In the genomic region with DNA sequence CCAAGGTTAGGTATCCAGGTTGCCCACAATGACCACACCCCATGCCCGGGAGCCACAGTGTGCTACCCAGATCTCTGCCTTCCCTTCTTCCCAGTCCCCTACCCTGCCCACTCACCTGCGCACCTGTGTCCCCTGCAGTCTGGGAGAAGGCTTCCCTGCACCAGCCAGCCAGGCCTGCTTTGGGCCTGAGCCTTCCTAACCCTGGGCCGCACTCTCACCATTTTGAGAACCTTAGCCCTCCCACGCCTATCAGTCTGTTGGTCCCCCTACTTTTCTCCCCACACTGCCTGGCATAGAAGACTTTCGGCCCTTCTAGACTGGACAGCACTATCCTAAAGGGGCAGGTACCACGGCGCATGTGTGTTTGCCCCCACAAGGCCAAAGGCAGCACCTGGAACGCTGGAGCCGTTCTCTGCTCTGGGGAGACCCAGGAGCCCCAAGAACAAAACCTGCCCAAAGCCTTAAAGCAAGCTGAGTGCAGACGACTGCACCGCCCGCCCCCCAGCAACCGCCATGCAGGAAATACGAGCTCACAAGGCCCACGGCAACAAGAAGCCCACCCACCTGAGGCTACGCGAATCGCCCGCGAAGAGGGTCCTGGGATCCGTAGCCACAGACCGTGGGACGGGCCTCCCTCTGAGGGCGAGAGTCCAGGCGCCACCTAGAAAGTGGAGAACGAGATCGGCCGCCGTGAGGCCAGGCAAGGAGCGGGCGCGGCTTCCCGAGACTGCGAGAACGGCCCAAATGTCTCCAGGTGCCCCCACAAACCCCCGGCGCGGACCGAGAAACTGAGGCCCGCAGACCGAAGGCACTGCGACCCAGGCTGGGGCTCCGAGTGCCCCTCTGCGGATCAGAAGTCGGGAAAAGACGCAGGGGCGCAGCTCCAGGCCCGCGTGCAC, we compare ENCODE assay signal across 8 cellular contexts. TPM values are rescaled to one million over a fixed set of nuclear protein-coding genes. Genes with fewer than 3 reads are reported as not detected.
A peak's percentile ranks its signal among the peaks of the same experiment; 100 is the strongest.
DNase-seq lines count a peak whose midpoint lies in the region; ATAC-seq and TF ChIP-seq lines count a peak whose summit lies in the region.

No MANE protein-coding gene starts in this region.

- 3% methylated on average over 35 of the region's 49 CpGs; no CpG with 5 or more reads in 1 of the 2 experiments for WGBS in IMR-90 (ENCODE audit: extremely low coverage in 2 of 2, insufficient read length in 1 of 2), 2 experiments

- H3K4me2 ChIP-seq in IMR-90 (ENCODE audit: low read depth, low read length), result peak overlapping the region; percentile 80

- H3K23ac ChIP-seq in IMR-90 (ENCODE audit: low read depth, low read length), result peak overlapping the region; percentile 71

- DNase-seq in activated CD8-positive, alpha-beta memory T cell treated with anti-CD3 and anti-CD28 coated beads, Interleukin-2, amount 50 U/mL, for 48 hours, result peak; percentile 67
- no peak for DNase-seq in activated CD8-positive, alpha-beta memory T cell treated with anti-CD3 and anti-CD28 coated beads, Interleukin-2, amount 50 U/mL, for 4 hours
- no peak for DNase-seq in IMR-90
- DNase-seq in astrocyte of the cerebellum (ENCODE audit: low read depth), result no peak
- DNase-seq in iris pigment epithelial cell (ENCODE audit: low read depth), result peak; percentile 12
- peak; percentile 39 for DNase-seq in stimulated activated CD8-positive, alpha-beta memory T cell treated with anti-CD3 and anti-CD28 coated beads, Interleukin-4, amount 100 ng/mL, for 48 hours
- no peak for DNase-seq in NCI-H1048 (lab: John Stamatoyannopoulos, UW)
- no peak for DNase-seq in AG08396 (ENCODE audit: low spot score)

- peak overlapping the region; percentile 81 for H3K27ac ChIP-seq in IMR-90 (ENCODE audit: insufficient read depth, low read length)

- H3K36me3 ChIP-seq in IMR-90 (ENCODE audit: control insufficient read depth, insufficient read depth, low read length), result peaks cover 27% of the 10 kb centered on the region

- H3K56ac ChIP-seq in IMR-90 (ENCODE audit: extremely low read depth, insufficient read depth, low read length), result peak overlapping the region; percentile 61

- no peak overlapping the region for H2BK20ac ChIP-seq in IMR-90 (ENCODE audit: low read depth, low read length)

- CTCF ChIA-PET in IMR-90 (lab: Yijun Ruan, JAX), result no interaction called here

- no TSS peak for BruUV-seq in IMR-90 (replicated peaks; lab: Mats Ljungman, UMichigan)

- H4K8ac ChIP-seq in IMR-90 (ENCODE audit: low read depth in 2 of 2, low read length in 2 of 2), result peak overlapping the region; percentile 5 to 61; a peak in 2 of 4 replicates

- peaks cover 17 to 70% of the 10 kb centered on the region in 2 experiments for H3K79me1 ChIP-seq in IMR-90 (ENCODE audit: low read depth in 1 of 2, low read length in 2 of 2)

- no peaks in the 10 kb centered on the region for H3K9me3 ChIP-seq in IMR-90 (ENCODE audit: control insufficient read depth, insufficient read depth, low read length)

- H2AK5ac ChIP-seq in IMR-90 (ENCODE audit: low read depth, low read length), result peak overlapping the region; percentile 71

- H3K4me3 ChIP-seq in IMR-90 (ENCODE audit: insufficient read depth, low read depth, low read length), result peak overlapping the region; percentile 85
- H3K4me3 ChIP-seq in astrocyte of the cerebellum (ENCODE audit: low read depth, low read length), result peak overlapping the region; percentile 91

- dilution Hi-C loops in IMR-90 (cut with HindIII; ENCODE audit: low sequenced_read_pairs, unreplicated experiment), result no loop called here

- 0 out of 2 replicates have a peak overlapping the region, but pooled peaks have one; percentile 6 for H4K5ac ChIP-seq in IMR-90 (ENCODE audit: low read depth, low read length)

- peak overlapping the region; percentile 90 for H3K14ac ChIP-seq in IMR-90 (replicated peaks; ENCODE audit: low read depth, low read length)

- TF ChIP-seq RAD21 in IMR-90 (IDR thresholded peaks at IDR 0.05; ENCODE audit: low read length), result no peak

- no peak overlapping the region for H2BK15ac ChIP-seq in IMR-90 (ENCODE audit: low read depth, low read length)

- H4K20me1 ChIP-seq in IMR-90 (ENCODE audit: insufficient read depth, low read length), result peaks cover 36% of the 10 kb centered on the region

- H3K4ac ChIP-seq in IMR-90 (ENCODE audit: low read depth, low read length), result peak overlapping the region; percentile 81

- no peaks in the 10 kb centered on the region for H3K27me3 ChIP-seq in IMR-90 (ENCODE audit: control insufficient read depth, insufficient read depth, low read length)

- peak overlapping the region; percentile 78 for H2BK5ac ChIP-seq in IMR-90 (ENCODE audit: low read depth, low read length, poor library complexity, severe bottlenecking)

- H2AK9ac ChIP-seq in IMR-90 (replicated peaks; ENCODE audit: low read depth, low read length, poor library complexity), result peak overlapping the region; percentile 95

- in situ Hi-C loops in IMR-90 (cut with MboI; ENCODE audit: low sequenced_read_pairs), result no loop called here
- in situ Hi-C loops in astrocyte of the cerebellum (cut with HindIII; ENCODE audit: low sequenced_read_pairs), result no loop called here

- H2BK120ac ChIP-seq in IMR-90 (ENCODE audit: low read depth, low read length), result peak overlapping the region; percentile 50; the same call in 1 of the 2 replicates

- TF ChIP-seq CTCF in IMR-90 (conservative IDR thresholded peaks at IDR 0.05; ENCODE audit: low read depth, low read length), result no peak
- TF ChIP-seq CTCF in astrocyte of the cerebellum (IDR thresholded peaks at IDR 0.05; ENCODE audit: low read depth, low read length, missing control alignments), result no peak

- peak overlapping the region; percentile 90 for H2AFZ ChIP-seq in IMR-90 (replicated peaks; ENCODE audit: low read length, poor library complexity)

- H3K9me1 ChIP-seq in IMR-90 (ENCODE audit: insufficient read depth, low read length), result peaks cover 18% of the 10 kb centered on the region

- peaks cover 16% of the 10 kb centered on the region for H3K4me1 ChIP-seq in IMR-90 (ENCODE audit: control insufficient read depth, insufficient read depth, low read length)

- TF ChIP-seq POLR2A in IMR-90 (IDR thresholded peaks at IDR 0.05; ENCODE audit: low read depth, low read length), result no peak

- peak; percentile 25 for ATAC-seq in IMR-90 (ENCODE audit: low read depth)

- peak overlapping the region; percentile 10; the same call in 1 of the 2 replicates for H3K18ac ChIP-seq in IMR-90 (ENCODE audit: low read depth, low read length)

- intact Hi-C loops in IMR-90 (cut with micrococcal nuclease), result loop anchor here (1.0 to 5.0 kb wide), 2 partner anchors 56 to 122 kb away; no protein-coding TSS in a partner anchor

- POLR2A ChIA-PET in IMR-90 (lab: Charles Lee; ENCODE audit: unreplicated experiment), result interaction anchor here (0.6 kb wide), 1 partner anchor 47 kb away, joined by 5 read pairs; no protein-coding TSS in a partner anchor

- H4K91ac ChIP-seq in IMR-90 (ENCODE audit: insufficient read depth, low read depth, low read length), result peak overlapping the region; percentile 57

- peak overlapping the region; percentile 90 for H3K9ac ChIP-seq in IMR-90 (ENCODE audit: low read depth, low read length)

TF ChIP-seq in IMR-90, 13 proteins besides CTCF, POLR2A, EP300 and RAD21:
- TF ChIP-seq NFE2L2 (IDR thresholded peaks at IDR 0.05; ENCODE audit: low read depth, low read length) (no peak), FOS (IDR thresholded peaks at IDR 0.05; ENCODE audit: low read depth, low read length) (no peak), RCOR1 (IDR thresholded peaks at IDR 0.05; ENCODE audit: insufficient replicate concordance, low read length) (no peak), SMC3 (IDR thresholded peaks at IDR 0.05; ENCODE audit: low read depth, low read length) (no peak), CHD1 (IDR thresholded peaks at IDR 0.05; ENCODE audit: low read depth, low read length) (no peak), MXI1 (IDR thresholded peaks at IDR 0.05; ENCODE audit: borderline replicate concordance, low read depth, low read length) (no peak), BHLHE40 (IDR thresholded peaks at IDR 0.05; ENCODE audit: low read depth, low read length) (no peak), MAZ (IDR thresholded peaks at IDR 0.05; ENCODE audit: borderline replicate concordance, low read depth, low read length) (no peak), CEBPB (IDR thresholded peaks at IDR 0.05; ENCODE audit: low read depth, low read length) (no peak), RFX5 (IDR thresholded peaks at IDR 0.05; ENCODE audit: low read depth, low read length) (no peak), MAFK (IDR thresholded peaks at IDR 0.05; ENCODE audit: low read depth, low read length) (no peak)
- TF ChIP-seq, protein P1, sequence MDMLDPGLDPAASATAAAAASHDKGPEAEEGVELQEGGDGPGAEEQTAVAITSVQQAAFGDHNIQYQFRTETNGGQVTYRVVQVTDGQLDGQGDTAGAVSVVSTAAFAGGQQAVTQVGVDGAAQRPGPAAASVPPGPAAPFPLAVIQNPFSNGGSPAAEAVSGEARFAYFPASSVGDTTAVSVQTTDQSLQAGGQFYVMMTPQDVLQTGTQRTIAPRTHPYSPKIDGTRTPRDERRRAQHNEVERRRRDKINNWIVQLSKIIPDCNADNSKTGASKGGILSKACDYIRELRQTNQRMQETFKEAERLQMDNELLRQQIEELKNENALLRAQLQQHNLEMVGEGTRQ (IDR thresholded peaks at IDR 0.05; ENCODE audit: low read depth, low read length), result no peak
- TF ChIP-seq, protein P2, sequence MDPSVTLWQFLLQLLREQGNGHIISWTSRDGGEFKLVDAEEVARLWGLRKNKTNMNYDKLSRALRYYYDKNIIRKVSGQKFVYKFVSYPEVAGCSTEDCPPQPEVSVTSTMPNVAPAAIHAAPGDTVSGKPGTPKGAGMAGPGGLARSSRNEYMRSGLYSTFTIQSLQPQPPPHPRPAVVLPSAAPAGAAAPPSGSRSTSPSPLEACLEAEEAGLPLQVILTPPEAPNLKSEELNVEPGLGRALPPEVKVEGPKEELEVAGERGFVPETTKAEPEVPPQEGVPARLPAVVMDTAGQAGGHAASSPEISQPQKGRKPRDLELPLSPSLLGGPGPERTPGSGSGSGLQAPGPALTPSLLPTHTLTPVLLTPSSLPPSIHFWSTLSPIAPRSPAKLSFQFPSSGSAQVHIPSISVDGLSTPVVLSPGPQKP (IDR thresholded peaks at IDR 0.05; ENCODE audit: borderline replicate concordance, low read depth, low read length), result no peak

RNA-seq across cellular contexts. Expression of a gene that starts 0.5 kb away (rescaled TPM):
- total RNA-seq in IMR-90 (2012; rRNA removed), result 1.7 and 2.5 TPM in 2 replicates
- 4.4 and 5.5 TPM in 2 replicates for polyA plus RNA-seq in IMR-90 (2012; rRNA removed)
- 5.3 and 8.3 TPM in 2 replicates for polyA plus RNA-seq in IMR-90 (2012; cell fraction: cytosol; rRNA removed)
- 3.5 and 12.3 TPM in 2 replicates for polyA plus RNA-seq in IMR-90 (2012; cell fraction: nucleus; rRNA removed; ENCODE audit: low replicate concordance)

RNA-seq across cellular contexts. Expression of a gene that starts 0.5 kb away (rescaled TPM):
- total RNA-seq in IMR-90 (2012; rRNA removed), result 8.6 TPM in 2 replicates
- 12.1 and 14.0 TPM in 2 replicates for polyA plus RNA-seq in IMR-90 (2012; rRNA removed)
- 8.4 and 9.2 TPM in 2 replicates for polyA plus RNA-seq in IMR-90 (2012; cell fraction: cytosol; rRNA removed)
- polyA plus RNA-seq in IMR-90 (2012; cell fraction: nucleus; rRNA removed; ENCODE audit: low replicate concordance), result 24.4 and 41.2 TPM in 2 replicates

Comparison
In these comparisons a context has a peak if more than half of its experiments do, and no peak if none do; other contexts are left out.
1. DNase-seq: peak in activated CD8-positive, alpha-beta memory T cell treated with anti-CD3 and anti-CD28 coated beads, Interleukin-2, amount 50 U/mL, for 48 hours (single experiment), iris pigment epithelial cell (single experiment) and stimulated activated CD8-positive, alpha-beta memory T cell treated with anti-CD3 and anti-CD28 coated beads, Interleukin-4, amount 100 ng/mL, for 48 hours (single experiment); none in activated CD8-positive, alpha-beta memory T cell treated with anti-CD3 and anti-CD28 coated beads, Interleukin-2, amount 50 U/mL, for 4 hours (single experiment), IMR-90 (single experiment), astrocyte of the cerebellum (single experiment), NCI-H1048 (single experiment) and AG08396 (single experiment).